ENCODE assay signal across 7 cellular contexts in the genomic region with DNA sequence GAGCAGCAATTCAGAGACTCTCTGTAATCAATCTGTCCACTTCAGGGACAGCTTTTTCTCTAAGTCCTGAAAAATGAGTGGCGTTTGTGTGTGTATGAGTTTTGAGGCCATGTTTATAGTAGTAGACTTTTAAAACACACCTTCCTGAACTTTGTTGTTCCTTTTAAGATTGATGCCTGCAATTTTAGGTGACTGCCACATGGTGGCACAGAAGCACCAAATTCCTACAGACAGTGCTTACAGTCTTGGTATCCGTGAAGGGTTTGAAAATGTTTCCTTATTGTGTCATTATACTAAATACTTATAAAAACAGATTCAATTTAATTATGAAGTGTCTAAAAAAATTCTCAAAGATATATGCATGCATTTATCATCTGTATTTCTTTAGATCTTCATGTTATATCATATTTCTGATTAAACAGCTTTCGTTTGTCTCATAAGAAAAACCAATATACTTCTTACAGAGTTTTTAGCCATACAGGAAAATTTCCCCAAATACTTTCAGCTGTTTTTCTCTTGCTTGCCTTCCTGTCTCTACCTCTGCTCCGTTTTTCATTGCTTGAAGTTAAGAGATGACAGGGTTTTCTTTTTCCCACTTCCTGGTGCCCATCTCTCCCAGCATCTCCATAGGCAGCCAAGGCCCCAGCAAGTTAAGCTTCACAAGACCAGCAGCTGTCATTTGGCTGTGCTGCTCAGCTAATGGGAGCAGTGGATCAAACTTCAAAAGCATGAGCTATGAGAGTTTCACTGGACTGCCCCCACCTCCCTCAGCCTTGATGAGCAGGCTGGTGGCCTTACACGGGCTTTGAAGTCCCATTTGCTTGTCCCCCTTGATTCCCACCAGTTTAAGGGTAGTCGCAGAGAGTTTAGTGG.
DNase-seq lines count a peak whose midpoint lies in the region; ATAC-seq and TF ChIP-seq lines count a peak whose summit lies in the region.

No MANE protein-coding gene starts in this region.

- no peak overlapping the region for H3K27ac ChIP-seq in VCaP

- peak; percentile 65 for TF ChIP-seq CTCF in GM12875 (IDR thresholded peaks at IDR 0.05; ENCODE audit: borderline replicate concordance, insufficient read depth, low read depth, low read length)
- peak; percentile 84 for TF ChIP-seq CTCF in VCaP (conservative IDR thresholded peaks at IDR 0.05)

- DNase-seq in kidney glomerular epithelial cell (lab: John Stamatoyannopoulos, UW) (peak; percentile 49), NCI-H2171 (lab: John Stamatoyannopoulos, UW) (no peak), C1 segment of cervical spinal cord (lab: John Stamatoyannopoulos, UW) (no peak), GM19238 (ENCODE audit: insufficient read length, low spot score) (no peak)

- H3K4me3 ChIP-seq in GM12875 (ENCODE audit: low read depth, low read length): no peak overlapping the region

- ATAC-seq in HG03342 (IDR thresholded peaks at IDR 0.05; ENCODE audit: unreplicated experiment): peak; percentile 51
